ENCODE assay signal across 1 cellular context in the genomic region with DNA sequence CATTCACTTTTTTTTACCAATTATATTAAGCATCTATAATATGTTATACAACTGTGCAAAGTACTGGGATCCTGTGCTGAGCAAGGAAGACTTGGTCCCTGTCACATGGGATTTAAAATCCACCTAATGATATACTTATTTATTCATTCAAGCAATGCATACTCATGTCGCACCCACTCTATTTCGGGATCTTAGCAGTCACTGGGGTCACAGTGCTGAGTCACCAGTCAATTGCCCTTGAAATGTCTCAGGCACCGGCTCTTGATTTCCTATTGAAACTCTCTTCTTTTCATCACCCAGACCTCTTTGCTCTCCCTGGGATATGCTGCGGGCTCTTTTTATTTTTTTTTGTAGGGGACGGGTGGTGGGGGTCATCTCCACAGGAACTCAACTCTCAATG.
TF ChIP-seq lines count a peak whose summit lies in the region.

No MANE protein-coding gene starts in this region.

TF ChIP-seq in GM23338, 12 proteins besides CTCF, POLR2A, EP300 and RAD21 (continued from another document):
- TF ChIP-seq, protein P1, sequence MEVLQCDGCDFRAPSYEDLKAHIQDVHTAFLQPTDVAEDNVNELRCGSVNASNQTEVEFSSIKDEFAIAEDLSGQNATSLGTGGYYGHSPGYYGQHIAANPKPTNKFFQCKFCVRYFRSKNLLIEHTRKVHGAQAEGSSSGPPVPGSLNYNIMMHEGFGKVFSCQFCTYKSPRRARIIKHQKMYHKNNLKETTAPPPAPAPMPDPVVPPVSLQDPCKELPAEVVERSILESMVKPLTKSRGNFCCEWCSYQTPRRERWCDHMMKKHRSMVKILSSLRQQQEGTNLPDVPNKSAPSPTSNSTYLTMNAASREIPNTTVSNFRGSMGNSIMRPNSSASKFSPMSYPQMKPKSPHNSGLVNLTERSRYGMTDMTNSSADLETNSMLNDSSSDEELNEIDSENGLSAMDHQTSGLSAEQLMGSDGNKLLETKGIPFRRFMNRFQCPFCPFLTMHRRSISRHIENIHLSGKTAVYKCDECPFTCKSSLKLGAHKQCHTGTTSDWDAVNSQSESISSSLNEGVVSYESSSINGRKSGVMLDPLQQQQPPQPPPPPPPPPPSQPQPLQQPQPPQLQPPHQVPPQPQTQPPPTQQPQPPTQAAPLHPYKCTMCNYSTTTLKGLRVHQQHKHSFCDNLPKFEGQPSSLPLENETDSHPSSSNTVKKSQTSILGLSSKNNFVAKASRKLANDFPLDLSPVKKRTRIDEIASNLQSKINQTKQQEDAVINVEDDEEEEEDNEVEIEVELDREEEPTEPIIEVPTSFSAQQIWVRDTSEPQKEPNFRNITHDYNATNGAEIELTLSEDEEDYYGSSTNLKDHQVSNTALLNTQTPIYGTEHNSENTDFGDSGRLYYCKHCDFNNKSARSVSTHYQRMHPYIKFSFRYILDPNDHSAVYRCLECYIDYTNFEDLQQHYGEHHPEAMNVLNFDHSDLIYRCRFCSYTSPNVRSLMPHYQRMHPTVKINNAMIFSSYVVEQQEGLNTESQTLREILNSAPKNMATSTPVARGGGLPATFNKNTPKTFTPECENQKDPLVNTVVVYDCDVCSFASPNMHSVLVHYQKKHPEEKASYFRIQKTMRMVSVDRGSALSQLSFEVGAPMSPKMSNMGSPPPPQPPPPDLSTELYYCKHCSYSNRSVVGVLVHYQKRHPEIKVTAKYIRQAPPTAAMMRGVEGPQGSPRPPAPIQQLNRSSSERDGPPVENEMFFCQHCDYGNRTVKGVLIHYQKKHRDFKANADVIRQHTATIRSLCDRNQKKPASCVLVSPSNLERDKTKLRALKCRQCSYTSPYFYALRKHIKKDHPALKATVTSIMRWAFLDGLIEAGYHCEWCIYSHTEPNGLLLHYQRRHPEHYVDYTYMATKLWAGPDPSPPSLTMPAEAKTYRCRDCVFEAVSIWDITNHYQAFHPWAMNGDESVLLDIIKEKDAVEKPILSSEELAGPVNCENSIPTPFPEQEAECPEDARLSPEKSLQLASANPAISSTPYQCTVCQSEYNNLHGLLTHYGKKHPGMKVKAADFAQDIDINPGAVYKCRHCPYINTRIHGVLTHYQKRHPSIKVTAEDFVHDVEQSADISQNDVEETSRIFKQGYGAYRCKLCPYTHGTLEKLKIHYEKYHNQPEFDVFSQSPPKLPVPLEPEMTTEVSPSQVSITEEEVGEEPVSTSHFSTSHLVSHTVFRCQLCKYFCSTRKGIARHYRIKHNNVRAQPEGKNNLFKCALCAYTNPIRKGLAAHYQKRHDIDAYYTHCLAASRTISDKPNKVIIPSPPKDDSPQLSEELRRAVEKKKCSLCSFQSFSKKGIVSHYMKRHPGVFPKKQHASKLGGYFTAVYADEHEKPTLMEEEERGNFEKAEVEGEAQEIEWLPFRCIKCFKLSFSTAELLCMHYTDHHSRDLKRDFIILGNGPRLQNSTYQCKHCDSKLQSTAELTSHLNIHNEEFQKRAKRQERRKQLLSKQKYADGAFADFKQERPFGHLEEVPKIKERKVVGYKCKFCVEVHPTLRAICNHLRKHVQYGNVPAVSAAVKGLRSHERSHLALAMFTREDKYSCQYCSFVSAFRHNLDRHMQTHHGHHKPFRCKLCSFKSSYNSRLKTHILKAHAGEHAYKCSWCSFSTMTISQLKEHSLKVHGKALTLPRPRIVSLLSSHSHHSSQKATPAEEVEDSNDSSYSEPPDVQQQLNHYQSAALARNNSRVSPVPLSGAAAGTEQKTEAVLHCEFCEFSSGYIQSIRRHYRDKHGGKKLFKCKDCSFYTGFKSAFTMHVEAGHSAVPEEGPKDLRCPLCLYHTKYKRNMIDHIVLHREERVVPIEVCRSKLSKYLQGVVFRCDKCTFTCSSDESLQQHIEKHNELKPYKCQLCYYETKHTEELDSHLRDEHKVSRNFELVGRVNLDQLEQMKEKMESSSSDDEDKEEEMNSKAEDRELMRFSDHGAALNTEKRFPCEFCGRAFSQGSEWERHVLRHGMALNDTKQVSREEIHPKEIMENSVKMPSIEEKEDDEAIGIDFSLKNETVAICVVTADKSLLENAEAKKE (CRISPR knock-in tag; IDR thresholded peaks at IDR 0.05), result no peak
- TF ChIP-seq, protein P2, sequence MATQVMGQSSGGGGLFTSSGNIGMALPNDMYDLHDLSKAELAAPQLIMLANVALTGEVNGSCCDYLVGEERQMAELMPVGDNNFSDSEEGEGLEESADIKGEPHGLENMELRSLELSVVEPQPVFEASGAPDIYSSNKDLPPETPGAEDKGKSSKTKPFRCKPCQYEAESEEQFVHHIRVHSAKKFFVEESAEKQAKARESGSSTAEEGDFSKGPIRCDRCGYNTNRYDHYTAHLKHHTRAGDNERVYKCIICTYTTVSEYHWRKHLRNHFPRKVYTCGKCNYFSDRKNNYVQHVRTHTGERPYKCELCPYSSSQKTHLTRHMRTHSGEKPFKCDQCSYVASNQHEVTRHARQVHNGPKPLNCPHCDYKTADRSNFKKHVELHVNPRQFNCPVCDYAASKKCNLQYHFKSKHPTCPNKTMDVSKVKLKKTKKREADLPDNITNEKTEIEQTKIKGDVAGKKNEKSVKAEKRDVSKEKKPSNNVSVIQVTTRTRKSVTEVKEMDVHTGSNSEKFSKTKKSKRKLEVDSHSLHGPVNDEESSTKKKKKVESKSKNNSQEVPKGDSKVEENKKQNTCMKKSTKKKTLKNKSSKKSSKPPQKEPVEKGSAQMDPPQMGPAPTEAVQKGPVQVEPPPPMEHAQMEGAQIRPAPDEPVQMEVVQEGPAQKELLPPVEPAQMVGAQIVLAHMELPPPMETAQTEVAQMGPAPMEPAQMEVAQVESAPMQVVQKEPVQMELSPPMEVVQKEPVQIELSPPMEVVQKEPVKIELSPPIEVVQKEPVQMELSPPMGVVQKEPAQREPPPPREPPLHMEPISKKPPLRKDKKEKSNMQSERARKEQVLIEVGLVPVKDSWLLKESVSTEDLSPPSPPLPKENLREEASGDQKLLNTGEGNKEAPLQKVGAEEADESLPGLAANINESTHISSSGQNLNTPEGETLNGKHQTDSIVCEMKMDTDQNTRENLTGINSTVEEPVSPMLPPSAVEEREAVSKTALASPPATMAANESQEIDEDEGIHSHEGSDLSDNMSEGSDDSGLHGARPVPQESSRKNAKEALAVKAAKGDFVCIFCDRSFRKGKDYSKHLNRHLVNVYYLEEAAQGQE (IDR thresholded peaks at IDR 0.05; ENCODE audit: unreplicated experiment), result no peak
- TF ChIP-seq JUNB (IDR thresholded peaks at IDR 0.05; ENCODE audit: unreplicated experiment) (no peak), EZH2phosphoT487 (IDR thresholded peaks at IDR 0.05; ENCODE audit: unreplicated experiment) (no peak), EZH2 (IDR thresholded peaks at IDR 0.05; ENCODE audit: low read depth, unreplicated experiment) (no peak), POLR2AphosphoS5 (IDR thresholded peaks at IDR 0.05; ENCODE audit: low read depth) (no peak), CREB1 (CRISPR knock-in tag; IDR thresholded peaks at IDR 0.05; ENCODE audit: low read depth) (no peak), ZNF114 (CRISPR knock-in tag; IDR thresholded peaks at IDR 0.05) (no peak), STAT1 (IDR thresholded peaks at IDR 0.05; ENCODE audit: unreplicated experiment) (no peak), ETS1 (IDR thresholded peaks at IDR 0.05) (no peak), ZNF331 (CRISPR knock-in tag; IDR thresholded peaks at IDR 0.05; ENCODE audit: low read depth) (no peak)
TF ChIP-seq in GM23338: peak in this region for 0.
